11 cellular contexts compared by ENCODE assay signal in genomic region chr20:45892828-45893500, GRCh38. TPM values are rescaled to one million over a fixed set of nuclear protein-coding genes. Genes with fewer than 3 reads are reported as not detected.
DNase-seq lines count a peak whose midpoint lies in the region; ATAC-seq and TF ChIP-seq lines count a peak whose summit lies in the region.
"Had no signal": no experiment of that assay in that cellular context is flagged by ENCODE, and none has a peak within 500 bp of the region (broad histone marks: within the 10 kb centered on the region; RNA-seq: fewer than 3 reads in every experiment).

No MANE protein-coding gene starts in this region.

- H3K27me3 ChIP-seq in endodermal cell (ENCODE audit: control insufficient read depth, insufficient read depth, low read length, poor library complexity, severe bottlenecking), result no peaks in the 10 kb centered on the region

- H3K9me3 Mint-ChIP-seq in T-helper 1 cell treated with Interleukin-12 subunit alpha and Interleukin-12 subunit beta and Interleukin-4 antibody, amounts not matched to agents 30 μg/mL and 1 μg/mL, for 36 hours, result no peaks in the 10 kb centered on the region
- H3K9me3 Mint-ChIP-seq in endodermal cell (no peaks in the 10 kb centered on the region), progenitor cell of endocrine pancreas (ENCODE audit: low read depth) (no peaks in the 10 kb centered on the region)

- no peak overlapping the region for H3K27ac Mint-ChIP-seq in T-helper 1 cell treated with Interleukin-12 subunit alpha and Interleukin-12 subunit beta and Interleukin-4 antibody, amounts not matched to agents 30 μg/mL and 1 μg/mL, for 36 hours
- H3K27ac Mint-ChIP-seq in endodermal cell (no peak overlapping the region), progenitor cell of endocrine pancreas (peak overlapping the region; percentile 46)

- no peaks in the 10 kb centered on the region for H3K9me3 ChIP-seq in endodermal cell (ENCODE audit: control insufficient read depth, low read length)
- H3K9me3 ChIP-seq: A549 had no signal

- H3K36me3 ChIP-seq in endodermal cell (ENCODE audit: control insufficient read depth, insufficient read depth, low read length), result peaks cover 38% of the 10 kb centered on the region

- TF ChIP-seq CTCF in endodermal cell (conservative IDR thresholded peaks at IDR 0.05) (no peak), progenitor cell of endocrine pancreas (IDR thresholded peaks at IDR 0.05; ENCODE audit: unreplicated experiment) (no peak)

- peaks cover 4% of the 10 kb centered on the region for H3K27me3 Mint-ChIP-seq in T-helper 1 cell treated with Interleukin-12 subunit alpha and Interleukin-12 subunit beta and Interleukin-4 antibody, amounts not matched to agents 30 μg/mL and 1 μg/mL, for 36 hours (ENCODE audit: low read depth)
- no peaks in the 10 kb centered on the region for H3K27me3 Mint-ChIP-seq in endodermal cell (ENCODE audit: insufficient read depth)
- no peaks in the 10 kb centered on the region for H3K27me3 Mint-ChIP-seq in progenitor cell of endocrine pancreas

- H3K9ac ChIP-seq in endodermal cell (ENCODE audit: extremely low read depth, low read length, poor library complexity, severe bottlenecking), result no peak overlapping the region

- peaks cover 18% of the 10 kb centered on the region for H3K4me1 Mint-ChIP-seq in T-helper 1 cell treated with Interleukin-12 subunit alpha and Interleukin-12 subunit beta and Interleukin-4 antibody, amounts not matched to agents 30 μg/mL and 1 μg/mL, for 36 hours (ENCODE audit: low read depth)
- H3K4me1 Mint-ChIP-seq in endodermal cell (peaks cover 4% of the 10 kb centered on the region), progenitor cell of endocrine pancreas (ENCODE audit: low read depth) (peaks cover 7% of the 10 kb centered on the region)

- H3K4me1 ChIP-seq in endodermal cell (ENCODE audit: control insufficient read depth, insufficient read depth, low read length), result no peaks in the 10 kb centered on the region

- DNase-seq in activated CD4-positive, CD25-positive, alpha-beta regulatory T cell treated with anti-CD3 and anti-CD28 coated beads, Interleukin-2, amount 50 U/mL, for 72 hours, result peak; percentile 41
- DNase-seq in activated CD4-positive, CD25-positive, alpha-beta regulatory T cell (lab: John Stamatoyannopoulos, UW), result no peak
- DNase-seq in endodermal cell (no peak), progenitor cell of endocrine pancreas (ENCODE audit: low spot score, unreplicated experiment) (no peak), D341Med (ENCODE audit: low spot score) (no peak), left lobe of liver (ENCODE audit: low spot score) (no peak)
- DNase-seq: NCI-H1417 treated with DMSO at 0.1 percent for 48 hours, retina had no signal

- H3K27ac ChIP-seq in endodermal cell (ENCODE audit: low read depth, low read length), result no peak overlapping the region

- WGBS in endodermal cell (ENCODE audit: insufficient coverage in 1 of 2, insufficient read length in 1 of 2), 2 experiments, result 93% methylated on average over 4 of the region's 4 CpGs; no CpG with 5 or more reads in 1 of the 2 experiments

- peak overlapping the region; percentile 90 for H3K4me3 Mint-ChIP-seq in T-helper 1 cell treated with Interleukin-12 subunit alpha and Interleukin-12 subunit beta and Interleukin-4 antibody, amounts not matched to agents 30 μg/mL and 1 μg/mL, for 36 hours
- H3K4me3 Mint-ChIP-seq in endodermal cell (peak overlapping the region; percentile 77), progenitor cell of endocrine pancreas (ENCODE audit: low read depth) (peak overlapping the region; percentile 86)

- H3K4me3 ChIP-seq in endodermal cell (ENCODE audit: low read length), result no peak overlapping the region
- H3K4me3 ChIP-seq: A549 had no signal

- ATAC-seq in left lobe of liver (no peak), GM19463 (IDR thresholded peaks at IDR 0.05; ENCODE audit: unreplicated experiment) (no peak)

- peaks cover 4% of the 10 kb centered on the region for H3K36me3 Mint-ChIP-seq in T-helper 1 cell treated with Interleukin-12 subunit alpha and Interleukin-12 subunit beta and Interleukin-4 antibody, amounts not matched to agents 30 μg/mL and 1 μg/mL, for 36 hours (ENCODE audit: low read depth)
- H3K36me3 Mint-ChIP-seq in endodermal cell (ENCODE audit: low read depth) (peaks cover 30% of the 10 kb centered on the region), progenitor cell of endocrine pancreas (ENCODE audit: insufficient read depth) (peaks cover 7% of the 10 kb centered on the region)

RNA-seq across cellular contexts. Expression of gene CTSA, which starts 1.8 kb away (rescaled TPM):
- total RNA-seq in endodermal cell (10 to 100 TPM; 70.7 to 84.8 TPM), progenitor cell of endocrine pancreas (91.3 and 92.1 TPM in 2 replicates), left lobe of liver (68.3 TPM)
- polyA plus RNA-seq in endodermal cell (2013, experiment 1 of 2), result 38.6 TPM
- polyA plus RNA-seq in endodermal cell (2013, experiment 2 of 2), result 34.6 TPM

RNA-seq across cellular contexts. Expression of gene NEURL2, which starts 2.0 kb away (rescaled TPM):
- total RNA-seq in endodermal cell (1 to 10 TPM; 4.4 to 6.4 TPM), progenitor cell of endocrine pancreas (6.3 and 8.4 TPM in 2 replicates), left lobe of liver (6.9 TPM)
- 1.5 TPM for polyA plus RNA-seq in endodermal cell (2013, experiment 1 of 2)
- polyA plus RNA-seq in endodermal cell (2013, experiment 2 of 2), result 1.9 TPM

RNA-seq across cellular contexts. Expression of gene SPATA25, which starts 5.5 kb away (rescaled TPM):
- 1 to 10 TPM; 2.2 to 2.6 TPM for total RNA-seq in endodermal cell
- 0.89 TPM for polyA plus RNA-seq in endodermal cell (2013, experiment 1 of 2)
- 0.54 TPM for polyA plus RNA-seq in endodermal cell (2013, experiment 2 of 2)
- total RNA-seq in progenitor cell of endocrine pancreas, result 3.6 and 4.2 TPM in 2 replicates
- total RNA-seq in left lobe of liver, result 4.2 TPM

RNA-seq across cellular contexts. Expression of gene ZSWIM1, which starts 11.9 kb away (rescaled TPM):
- total RNA-seq in endodermal cell (10 to 100 TPM; 11.6 to 12.5 TPM), progenitor cell of endocrine pancreas (13.3 and 15.1 TPM in 2 replicates), left lobe of liver (2.7 TPM)
- 11.4 TPM for polyA plus RNA-seq in endodermal cell (2013, experiment 1 of 2)
- polyA plus RNA-seq in endodermal cell (2013, experiment 2 of 2), result 10.8 TPM

RNA-seq across cellular contexts. Expression of gene PLTP, which starts 19.0 kb away (rescaled TPM):
- 100 to 1,000 TPM in 1 of 2 donors, 10 to 100 TPM in 1; 92.1 to 123 TPM for total RNA-seq in endodermal cell
- 92.8 TPM for polyA plus RNA-seq in endodermal cell (2013, experiment 1 of 2)
- polyA plus RNA-seq in endodermal cell (2013, experiment 2 of 2), result 82.3 TPM
- 28.6 and 29.6 TPM in 2 replicates for total RNA-seq in progenitor cell of endocrine pancreas
- 18.8 TPM for total RNA-seq in left lobe of liver
